In the genomic region with DNA sequence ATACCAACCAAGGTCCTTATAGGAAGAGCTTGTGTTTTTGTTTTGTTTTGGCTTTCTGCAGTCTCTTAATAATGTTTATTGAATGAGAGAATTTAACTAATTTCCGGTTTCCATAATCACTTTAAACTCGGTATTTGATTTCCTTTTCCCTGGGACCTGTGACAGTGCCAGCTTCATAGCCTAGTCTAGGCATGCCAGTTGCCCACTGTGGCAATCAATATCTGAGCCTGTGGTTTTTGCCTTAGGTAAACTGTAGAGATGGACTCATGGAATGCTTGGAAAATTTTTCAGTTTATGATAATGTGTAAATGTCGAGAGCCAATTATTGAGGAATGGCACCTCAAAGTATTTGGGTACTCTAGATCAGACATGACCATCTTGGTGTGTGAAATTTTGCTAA, we compare ENCODE assay signal across 22 cellular contexts.
"Had no signal": no experiment of that assay in that cellular context is flagged by ENCODE, and none has a peak within 500 bp of the region (broad histone marks: within the 10 kb centered on the region; RNA-seq: fewer than 3 reads in every experiment).

No MANE protein-coding gene starts in this region.

- DNase-seq: cortex of kidney; dorsolateral prefrontal cortex; effector memory CD4-positive, alpha-beta T cell; heart left ventricle; hippocampal formation; left lung; lower lobe of right lung; mesenchymal stem cell; midbrain; nucleus accumbens; ovary; small intestine; stimulated activated CD4-positive, alpha-beta T cell treated with anti-CD3 and anti-CD28 coated beads, Interleukin-12 subunit alpha, Interleukin-12 subunit beta, amount 100 ng/mL, for 4 hours; stimulated activated CD4-positive, alpha-beta T cell treated with anti-CD3 and anti-CD28 coated beads, Interleukin-2, amount 100 ng/mL, for 48 hours; stimulated activated naive CD4-positive, alpha-beta T cell treated with Interleukin-2 at 50 U/mL for 16 hours; trophoblast cell had no signal

- ATAC-seq: esophagus mucosa; heart left ventricle; left lung; lower lobe of right lung; natural killer cell treated with Interleukin-12 subunit alpha and Interleukin-12 subunit beta and Interleukin-15 and Interleukin-18, amount 100 ng/mL, for 72 hours had no signal

- H3K4me1 ChIP-seq: right atrium auricular region had no signal

- H3K9me3 ChIP-seq: heart left ventricle, left lung, lower lobe of right lung, ovary, right atrium auricular region had no signal

- H3K9ac ChIP-seq: neural progenitor cell had no signal

- FAIRE-seq: endometrium, frontal cortex, small intestine had no signal

- H3K36me3 ChIP-seq: heart left ventricle, left lung, lower lobe of right lung, neural progenitor cell, ovary, right atrium auricular region had no signal

- H3K27ac ChIP-seq: dorsolateral prefrontal cortex, heart left ventricle, left lung, lower lobe of right lung, neural progenitor cell, ovary, right atrium auricular region had no signal

- H3K4me3 ChIP-seq: dorsolateral prefrontal cortex, heart left ventricle, left lung, lower lobe of right lung, neural progenitor cell, ovary, right atrium auricular region had no signal

- H2AFZ ChIP-seq: neural progenitor cell had no signal

- H3K4me2 ChIP-seq: neural progenitor cell had no signal

- H3K27me3 ChIP-seq: dorsolateral prefrontal cortex, heart left ventricle, left lung, neural progenitor cell, ovary, right atrium auricular region had no signal
